ENCODE assay signal across 1 cellular context in genomic region chr7:42344168-42344755, GRCh38.
TF ChIP-seq lines count a peak whose summit lies in the region.

No MANE protein-coding gene starts in this region.

TF ChIP-seq in H1, 55 proteins besides CTCF, POLR2A, EP300 and RAD21 (continued from another document):
- TF ChIP-seq NANOG (IDR thresholded peaks at IDR 0.05; ENCODE audit: insufficient read depth, low read depth, low read length, poor library complexity, severe bottlenecking): no peak
- TF ChIP-seq SIX5 (IDR thresholded peaks at IDR 0.05; ENCODE audit: low read depth, low read length): no peak
- no peak for TF ChIP-seq RXRA (IDR thresholded peaks at IDR 0.05; ENCODE audit: insufficient read depth, low read depth, low read length)
- TF ChIP-seq JUND (IDR thresholded peaks at IDR 0.05; ENCODE audit: low read length): no peak
- no peak for TF ChIP-seq KDM4A (IDR thresholded peaks at IDR 0.05; ENCODE audit: low read depth, low read length, severe bottlenecking)
- TF ChIP-seq POU5F1 (IDR thresholded peaks at IDR 0.05; ENCODE audit: low read depth, low read length): no peak
- TF ChIP-seq CHD7 (IDR thresholded peaks at IDR 0.05; ENCODE audit: insufficient replicate concordance, low read length): no peak
- no peak for TF ChIP-seq RBBP5 (IDR thresholded peaks at IDR 0.05; ENCODE audit: borderline replicate concordance, low read depth, low read length)
- TF ChIP-seq CBX8 (IDR thresholded peaks at IDR 0.05; ENCODE audit: borderline replicate concordance, low read depth, low read length): no peak
- TF ChIP-seq BACH1 (IDR thresholded peaks at IDR 0.05; ENCODE audit: low read length): no peak
